19 cellular contexts compared by ENCODE assay signal in the genomic region with DNA sequence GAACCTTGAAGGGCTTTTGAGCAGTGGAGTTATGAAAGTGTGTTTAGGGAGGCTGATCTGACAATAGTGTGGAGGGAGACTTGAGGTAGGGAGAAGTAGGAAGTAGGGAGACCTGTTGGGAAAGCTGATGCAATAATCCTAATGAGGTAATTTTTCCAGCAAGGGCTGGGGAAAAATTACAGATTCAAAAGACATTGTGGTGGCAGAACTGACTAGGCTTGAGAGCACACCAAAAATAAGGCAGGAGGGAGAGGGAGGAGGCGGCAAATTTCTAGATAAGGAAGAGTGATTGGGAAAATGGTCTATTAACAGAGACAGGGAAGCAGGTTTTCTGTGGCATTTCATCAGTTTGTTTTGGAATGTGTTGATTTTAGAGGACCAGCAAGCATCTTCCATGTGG. TPM values are rescaled to one million over a fixed set of nuclear protein-coding genes. Genes with fewer than 3 reads are reported as not detected.
DNase-seq lines count a peak whose midpoint lies in the region; ATAC-seq and TF ChIP-seq lines count a peak whose summit lies in the region.
"Had no signal": no experiment of that assay in that cellular context is flagged by ENCODE, and none has a peak within 500 bp of the region (broad histone marks: within the 10 kb centered on the region; RNA-seq: fewer than 3 reads in every experiment).

No MANE protein-coding gene starts in this region.

- H3K27ac ChIP-seq in cardiac muscle cell: peak overlapping the region; percentile 64
- H3K27ac ChIP-seq: BLaER1 had no signal

- no peaks in the 10 kb centered on the region for H3K9me3 ChIP-seq in cardiac muscle cell (ENCODE audit: low read depth)

- TF ChIP-seq CTCF in cardiac muscle cell (IDR thresholded peaks at IDR 0.05; ENCODE audit: low read depth, low read length) (no peak), epithelial cell of esophagus (IDR thresholded peaks at IDR 0.05; ENCODE audit: insufficient read depth, low read depth, low read length, missing control alignments) (no peak)

- intact Hi-C loops in left ventricle myocardium superior (cut with micrococcal nuclease): no loop called here

- no peaks in the 10 kb centered on the region for H3K36me3 ChIP-seq in cardiac muscle cell
- H3K36me3 ChIP-seq: BLaER1 had no signal

- ATAC-seq in left ventricle myocardium superior: no peak
- ATAC-seq in GM19351 (IDR thresholded peaks at IDR 0.05; ENCODE audit: unreplicated experiment): no peak
- ATAC-seq: activated naive CD8-positive, alpha-beta T cell treated with anti-CD3 and anti-CD28 coated beads, Interleukin-2, amount 50 U/mL, for 24 hours; activated T-helper 17 cell treated with anti-CD3 and anti-CD28 coated beads, Interleukin-2, amount 50 U/mL, for 72 hours had no signal

- H3K27me3 ChIP-seq in cardiac muscle cell: peaks cover 26% of the 10 kb centered on the region

- DNase-seq in cardiac muscle cell (ENCODE audit: low read depth in 1 of 2, low spot score in 1 of 2): peak in 1 of 2 donors; percentile 33
- no peak for DNase-seq in left ventricle myocardium superior
- DNase-seq in epithelial cell of esophagus (ENCODE audit: low read depth): peak; percentile 41
- DNase-seq in renal cortical epithelial cell (ENCODE audit: low read depth): peak; percentile 31
- no peak for DNase-seq in NK-92 treated with Interleukin-12 subunit alpha and Interleukin-12 subunit beta, amount 100 ng/mL, for 24 hours (lab: John Stamatoyannopoulos, UW)
- DNase-seq: 8988T; activated B cell treated with CpG ODN at 0.5 μM for 24 hours; activated CD8-positive, alpha-beta memory T cell treated with anti-CD3 and anti-CD28 coated beads for 24 hours; activated naive CD8-positive, alpha-beta T cell treated with anti-CD3 and anti-CD28 coated beads, Interleukin-2, amount 50 U/mL, for 24 hours; HCEC 1CT; naive B cell; NCI-H1694 treated with DMSO at 0.1 percent for 48 hours; retina; SHP77 treated with DMSO at 0.1 percent for 48 hours; stimulated activated CD4-positive, alpha-beta T cell treated with anti-CD3 and anti-CD28 coated beads, Interleukin-15, amount 100 ng/mL, for 24 hours; stimulated activated naive CD4-positive, alpha-beta T cell treated with Interleukin-2 at 50 U/mL for 16 hours had no signal

- H3K4me1 ChIP-seq in cardiac muscle cell (ENCODE audit: low read depth): peaks cover 10% of the 10 kb centered on the region
- H3K4me1 ChIP-seq: BLaER1 had no signal

- no peak overlapping the region for H3K4me3 ChIP-seq in cardiac muscle cell
- H3K4me3 ChIP-seq in epithelial cell of esophagus (ENCODE audit: low read length): no peak overlapping the region
- H3K4me3 ChIP-seq: BLaER1 had no signal

RNA-seq across cellular contexts. Expression of a gene that starts 5.5 kb away (rescaled TPM):
- total RNA-seq in cardiac muscle cell: 0.78 and 4.4 TPM in 2 replicates
- 4.9 and 6.2 TPM in 2 replicates for polyA plus RNA-seq in cardiac muscle cell
- 0.27 TPM for total RNA-seq in left ventricle myocardium superior
- not detected in 2 replicates for total RNA-seq in renal cortical epithelial cell
- total RNA-seq: activated B cell treated with CpG ODN at 0.5 μM for 24 hours had no signal

RNA-seq across cellular contexts. Expression of a gene that starts 7.7 kb away (rescaled TPM):
- total RNA-seq in cardiac muscle cell: 42.7 and 147 TPM in 2 replicates
- polyA plus RNA-seq in cardiac muscle cell: 34.6 and 50.2 TPM in 2 replicates
- total RNA-seq in left ventricle myocardium superior: 22.6 TPM
- total RNA-seq in renal cortical epithelial cell: 10.4 and 48.7 TPM in 2 replicates

RNA-seq across cellular contexts. Expression of a gene that starts 16.2 kb away (rescaled TPM):
- total RNA-seq in cardiac muscle cell (7.0 and 7.7 TPM in 2 replicates), left ventricle myocardium superior (2.6 TPM), renal cortical epithelial cell (5.6 and 7.6 TPM in 2 replicates)
- polyA plus RNA-seq in cardiac muscle cell: 10.0 and 14.2 TPM in 2 replicates

RNA-seq across cellular contexts. Expression of a gene that starts 18.1 kb away (rescaled TPM):
- total RNA-seq in cardiac muscle cell (10.2 and 18.7 TPM in 2 replicates), left ventricle myocardium superior (7.7 TPM), renal cortical epithelial cell (1.3 TPM in 1 of 2 replicates, not detected in the other)
- polyA plus RNA-seq in cardiac muscle cell: 10.1 and 15.2 TPM in 2 replicates

RNA-seq across cellular contexts. Expression of a gene that starts 18.2 kb away (rescaled TPM):
- total RNA-seq in cardiac muscle cell (39.7 and 60.8 TPM in 2 replicates), left ventricle myocardium superior (26.8 TPM), renal cortical epithelial cell (16.5 and 26.2 TPM in 2 replicates)
- 43.0 and 49.5 TPM in 2 replicates for polyA plus RNA-seq in cardiac muscle cell

Comparison
In these comparisons a context has a peak if more than half of its experiments do, and no peak if none do; other contexts are left out.
1. DNase-seq: peak in epithelial cell of esophagus (single experiment) and renal cortical epithelial cell (single experiment); none in left ventricle myocardium superior (single experiment) and NK-92 treated with Interleukin-12 subunit alpha and Interleukin-12 subunit beta, amount 100 ng/mL, for 24 hours (single experiment).